Comparison of ENCODE assay signal across 1 cellular context in genomic region chr9:35763803-35764202, GRCh38.
TF ChIP-seq lines count a peak whose summit lies in the region.

No MANE protein-coding gene starts in this region.

TF ChIP-seq in HepG2, 621 proteins besides CTCF, POLR2A, EP300 and RAD21:
- TF ChIP-seq ZNF580 (CRISPR knock-in tag; IDR thresholded peaks at IDR 0.05; ENCODE audit: borderline replicate concordance, low read depth) (no peak), ZNF770 (CRISPR knock-in tag; IDR thresholded peaks at IDR 0.05) (peak; percentile 14; the same call in 1 of the 2 replicates)
